ENCODE assay signal across 8 cellular contexts in genomic region chr7:34928052-34928451, GRCh38.
DNase-seq lines count a peak whose midpoint lies in the region; ATAC-seq and TF ChIP-seq lines count a peak whose summit lies in the region.

No MANE protein-coding gene starts in this region.

- ATAC-seq in GM21737 (IDR thresholded peaks at IDR 0.05; ENCODE audit: unreplicated experiment): peak; percentile 81

- DNase-seq in activated CD4-positive, alpha-beta memory T cell treated with anti-CD3 and anti-CD28 coated beads, Interleukin-2, amount 10 ng/mL, durations not matched to agents 7 days and 5 days: peak; percentile 38
- peak; percentile 22 for DNase-seq in fibroblast of villous mesenchyme (ENCODE audit: low read depth)
- peak; percentile 39 for DNase-seq in retina
- DNase-seq in Kasumi-1 (lab: John Stamatoyannopoulos, UW): no peak
- DNase-seq in 8988T: no peak

- no peaks in the 10 kb centered on the region for H3K9me3 Mint-ChIP-seq in activated CD4-positive, alpha-beta memory T cell treated with anti-CD3 and anti-CD28 coated beads, Interleukin-2, amount 10 ng/mL, durations not matched to agents 7 days and 5 days

- no peak overlapping the region for H3K4me3 ChIP-seq in fibroblast of villous mesenchyme (ENCODE audit: low read depth, low read length)

- peak; percentile 74 for TF ChIP-seq CTCF in GM12873 (IDR thresholded peaks at IDR 0.05; ENCODE audit: insufficient read depth, low read depth, low read length, missing control alignments)
- TF ChIP-seq CTCF in LNCAP (IDR thresholded peaks at IDR 0.05): peak; percentile 73
- peak; percentile 61 for TF ChIP-seq CTCF in fibroblast of villous mesenchyme (IDR thresholded peaks at IDR 0.05; ENCODE audit: insufficient read depth, low read depth, low read length)

- peaks cover 2% of the 10 kb centered on the region for H3K27me3 Mint-ChIP-seq in activated CD4-positive, alpha-beta memory T cell treated with anti-CD3 and anti-CD28 coated beads, Interleukin-2, amount 10 ng/mL, durations not matched to agents 7 days and 5 days

- peaks cover 3% of the 10 kb centered on the region for H3K36me3 Mint-ChIP-seq in activated CD4-positive, alpha-beta memory T cell treated with anti-CD3 and anti-CD28 coated beads, Interleukin-2, amount 10 ng/mL, durations not matched to agents 7 days and 5 days (ENCODE audit: low read depth)

- H3K4me1 Mint-ChIP-seq in activated CD4-positive, alpha-beta memory T cell treated with anti-CD3 and anti-CD28 coated beads, Interleukin-2, amount 10 ng/mL, durations not matched to agents 7 days and 5 days: peaks cover 8% of the 10 kb centered on the region

- no peak overlapping the region for H3K4me3 Mint-ChIP-seq in activated CD4-positive, alpha-beta memory T cell treated with anti-CD3 and anti-CD28 coated beads, Interleukin-2, amount 10 ng/mL, durations not matched to agents 7 days and 5 days

- POLR2A ChIA-PET in activated CD4-positive, alpha-beta memory T cell treated with anti-CD3 and anti-CD28 coated beads, Interleukin-2, amount 10 ng/mL, durations not matched to agents 7 days and 5 days (lab: Charles Lee): no interaction called here

- CTCF ChIA-PET in activated CD4-positive, alpha-beta memory T cell treated with anti-CD3 and anti-CD28 coated beads, Interleukin-2, amount 10 ng/mL, durations not matched to agents 7 days and 5 days (lab: Charles Lee): interaction anchor here (0.8 to 1.1 kb wide), 3 partner anchors 11 to 16 kb away, joined by 3 read pairs; no protein-coding TSS in a partner anchor

- H3K27ac Mint-ChIP-seq in activated CD4-positive, alpha-beta memory T cell treated with anti-CD3 and anti-CD28 coated beads, Interleukin-2, amount 10 ng/mL, durations not matched to agents 7 days and 5 days: no peak overlapping the region

Comparison
In these comparisons a context has a peak if more than half of its experiments do, and no peak if none do; other contexts are left out.
1. DNase-seq: peak in activated CD4-positive, alpha-beta memory T cell treated with anti-CD3 and anti-CD28 coated beads, Interleukin-2, amount 10 ng/mL, durations not matched to agents 7 days and 5 days (single experiment), fibroblast of villous mesenchyme (single experiment) and retina (single experiment); none in Kasumi-1 (0 of 2) and 8988T (single experiment).
2. Peak in every context shown above with its lines, with median percentiles within 50 percentile points of each other: CTCF ChIP-seq.